Comparison of ENCODE assay signal across 35 cellular contexts in the genomic region with DNA sequence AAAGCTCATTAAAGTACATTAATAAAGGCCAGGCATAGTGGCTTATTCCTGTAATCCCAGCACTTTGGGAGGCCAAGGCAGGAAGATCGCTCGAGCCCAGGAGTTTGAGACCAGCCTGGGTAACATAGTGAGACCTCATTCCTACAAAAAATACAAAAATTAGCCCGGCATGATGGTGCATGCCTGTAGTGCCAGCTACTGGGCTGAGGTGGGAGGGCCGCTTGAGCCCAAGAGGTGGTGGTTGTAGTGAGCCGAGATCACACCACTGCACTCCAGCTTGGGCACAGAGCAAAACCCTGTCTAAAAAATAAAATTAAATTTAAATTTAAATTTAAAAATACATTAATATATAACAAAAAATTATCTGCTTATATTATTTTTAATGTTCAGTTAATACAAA. TPM values are rescaled to one million over a fixed set of nuclear protein-coding genes. Genes with fewer than 3 reads are reported as not detected.
"Had no signal": no experiment of that assay in that cellular context is flagged by ENCODE, and none has a peak within 500 bp of the region (broad histone marks: within the 10 kb centered on the region; RNA-seq: fewer than 3 reads in every experiment).

No MANE protein-coding gene starts in this region.

- H3K27ac ChIP-seq: brain microvascular endothelial cell, coronary artery, dorsolateral prefrontal cortex, epithelial cell of prostate, esophagus squamous epithelium, gastroesophageal sphincter, heart right ventricle had no signal

- FAIRE-seq: astrocyte, bronchial epithelial cell had no signal

- H3K27me3 ChIP-seq: brain microvascular endothelial cell, dorsolateral prefrontal cortex, esophagus squamous epithelium, gastroesophageal sphincter, heart right ventricle had no signal

- DNase-seq: activated CD4-positive, alpha-beta T cell treated with anti-CD3 and anti-CD28 coated beads for 1 hour; activated CD4-positive, alpha-beta T cell treated with anti-CD3 and anti-CD28 coated beads for 48 hours; activated CD4-positive, alpha-beta T cell treated with anti-CD3 and anti-CD28 coated beads, Interleukin-2, amount 50 U/mL, for 1 hour; activated CD4-positive, alpha-beta T cell treated with anti-CD3 and anti-CD28 coated beads, Interleukin-2, amount 50 U/mL, for 48 hours; activated CD8-positive, alpha-beta memory T cell treated with anti-CD3 and anti-CD28 coated beads for 24 hours; activated CD8-positive, alpha-beta T cell treated with anti-CD3 and anti-CD28 coated beads for 36 hours; activated effector memory CD4-positive, alpha-beta T cell treated with Interleukin-2 at 50 U/mL for 16 hours; activated gamma-delta T cell treated with Interleukin-2 at 50 U/mL for 16 hours; activated naive CD4-positive, alpha-beta T cell treated with anti-CD3 and anti-CD28 coated beads, Interleukin-2, amount 50 U/mL, for 16 hours; activated naive CD4-positive, alpha-beta T cell treated with Interleukin-2 at 50 U/mL for 16 hours; activated T-cell treated with anti-CD3 and anti-CD28 coated beads, Interleukin-2, amount 50 U/mL, for 4 hours; amniotic stem cell; anterior cingulate cortex; brain microvascular endothelial cell; dorsolateral prefrontal cortex; effector memory CD4-positive, alpha-beta T cell; esophagus squamous epithelium; foreskin melanocyte; heart right ventricle; T-helper 1 cell; T-helper 17 cell; T1000 had no signal

- H3K4me3 ChIP-seq: coronary artery, dorsolateral prefrontal cortex, esophagus squamous epithelium, gastroesophageal sphincter, heart right ventricle had no signal

- H3K36me3 ChIP-seq: brain microvascular endothelial cell, esophagus squamous epithelium, gastroesophageal sphincter, heart right ventricle had no signal

- ATAC-seq: activated CD8-positive, alpha-beta T cell treated with anti-CD3 and anti-CD28 coated beads for 36 hours; activated T-cell treated with anti-CD3 and anti-CD28 coated beads, Interleukin-2, amount 50 U/mL, for 4 hours; activated T-helper 17 cell treated with anti-CD3 and anti-CD28 coated beads, Interleukin-2, amount 50 U/mL, for 72 hours; gastroesophageal sphincter; heart right ventricle; T-helper 17 cell had no signal

- H3K4me1 ChIP-seq: heart right ventricle had no signal

RNA-seq across cellular contexts. Expression of gene TAS2R39, which starts 7.1 kb away (rescaled TPM):
- total RNA-seq: activated CD8-positive, alpha-beta T cell treated with anti-CD3 and anti-CD28 coated beads for 36 hours; activated T-cell treated with anti-CD3 and anti-CD28 coated beads, Interleukin-2, amount 50 U/mL, for 4 hours; activated T-helper 17 cell treated with anti-CD3 and anti-CD28 coated beads, Interleukin-2, amount 50 U/mL, for 72 hours; astrocyte; bronchial epithelial cell; cardiac septum; cerebellum; dorsolateral prefrontal cortex; esophagus squamous epithelium; fibroblast of lung; fibroblast of villous mesenchyme; gastroesophageal sphincter; glomerular endothelial cell; heart right ventricle; T-helper 17 cell had no signal
- polyA plus RNA-seq: adipose tissue, esophagus, fibroblast of lung, heart right ventricle had no signal

RNA-seq across cellular contexts. Expression of gene PIP, which starts 44.3 kb away (rescaled TPM):
- total RNA-seq: activated CD8-positive, alpha-beta T cell treated with anti-CD3 and anti-CD28 coated beads for 36 hours; activated T-cell treated with anti-CD3 and anti-CD28 coated beads, Interleukin-2, amount 50 U/mL, for 4 hours; activated T-helper 17 cell treated with anti-CD3 and anti-CD28 coated beads, Interleukin-2, amount 50 U/mL, for 72 hours; astrocyte; bronchial epithelial cell; cardiac septum; cerebellum; dorsolateral prefrontal cortex; esophagus squamous epithelium; fibroblast of lung; fibroblast of villous mesenchyme; glomerular endothelial cell; heart right ventricle; T-helper 17 cell had no signal
- polyA plus RNA-seq: adipose tissue, esophagus, fibroblast of lung, heart right ventricle had no signal

RNA-seq across cellular contexts. Expression of gene TAS2R40, which starts 45.7 kb away (rescaled TPM):
- total RNA-seq: activated CD8-positive, alpha-beta T cell treated with anti-CD3 and anti-CD28 coated beads for 36 hours; activated T-cell treated with anti-CD3 and anti-CD28 coated beads, Interleukin-2, amount 50 U/mL, for 4 hours; activated T-helper 17 cell treated with anti-CD3 and anti-CD28 coated beads, Interleukin-2, amount 50 U/mL, for 72 hours; astrocyte; bronchial epithelial cell; cardiac septum; cerebellum; dorsolateral prefrontal cortex; esophagus squamous epithelium; fibroblast of lung; fibroblast of villous mesenchyme; gastroesophageal sphincter; glomerular endothelial cell; heart right ventricle; T-helper 17 cell had no signal
- polyA plus RNA-seq: adipose tissue, esophagus, fibroblast of lung, heart right ventricle had no signal
